Comparison of ENCODE assay signal across 8 cellular contexts in genomic region chr9:133120343-133121199, GRCh38. TPM values are rescaled to one million over a fixed set of nuclear protein-coding genes. Genes with fewer than 3 reads are reported as not detected.
DNase-seq lines count a peak whose midpoint lies in the region; ATAC-seq and TF ChIP-seq lines count a peak whose summit lies in the region.

No MANE protein-coding gene starts in this region.

- TF ChIP-seq POLR2A in Raji (IDR thresholded peaks at IDR 0.05; ENCODE audit: insufficient read depth, low read depth, low read length), result 0 out of 2 replicates have a peak, but pooled peaks have one; percentile 43
- no peak for TF ChIP-seq POLR2A in esophagus muscularis mucosa (IDR thresholded peaks at IDR 0.05; ENCODE audit: low read depth)

- ATAC-seq in GM18909 (IDR thresholded peaks at IDR 0.05; ENCODE audit: poor library complexity, unreplicated experiment), result no peak

- peaks cover 11% of the 10 kb centered on the region for H3K27me3 ChIP-seq in H7 (ENCODE audit: control insufficient read depth, insufficient read depth, low read length)
- no peaks in the 10 kb centered on the region for H3K27me3 ChIP-seq in esophagus muscularis mucosa

- H3K27ac ChIP-seq in esophagus muscularis mucosa (replicated peaks in 1 of 4), result peak overlapping the region; percentile 88 to 93 (median 90)

- no peaks in the 10 kb centered on the region for H3K36me3 Mint-ChIP-seq in osteocyte (ENCODE audit: unreplicated experiment)

- DNase-seq in COR-L47 (lab: John Stamatoyannopoulos, UW) (peak; percentile 34), H7 (peak; percentile 86), esophagus muscularis mucosa (ENCODE audit: extremely low spot score) (no peak), osteocyte (ENCODE audit: extremely low spot score, unreplicated experiment) (no peak), NOMO-1 treated with DMSO at 0.1 percent for 48 hours (lab: John Stamatoyannopoulos, UW; ENCODE audit: unreplicated experiment) (no peak), germinal center (ENCODE audit: low spot score) (no peak)

- intact Hi-C loops in esophagus muscularis mucosa (cut with DNase I), result no loop called here

- 0% methylated on average over 8 of the region's 71 CpGs for WGBS in esophagus muscularis mucosa

- peak overlapping the region; percentile 74 for H3K4me3 Mint-ChIP-seq in osteocyte (ENCODE audit: unreplicated experiment)

- H3K4me3 ChIP-seq in H7 (ENCODE audit: insufficient read depth, low read depth, low read length), result peak overlapping the region; percentile 62
- peak overlapping the region; percentile 73 to 88 (median 80) for H3K4me3 ChIP-seq in esophagus muscularis mucosa

- peaks cover 66% of the 10 kb centered on the region for H3K4me1 Mint-ChIP-seq in osteocyte (ENCODE audit: unreplicated experiment)

- H3K9me3 ChIP-seq in esophagus muscularis mucosa, result no peaks in the 10 kb centered on the region

- no peaks in the 10 kb centered on the region for H3K36me3 ChIP-seq in H7 (replicated peaks; ENCODE audit: control insufficient read depth, insufficient read depth, low read length)
- no peaks in the 10 kb centered on the region for H3K36me3 ChIP-seq in esophagus muscularis mucosa

- H3K27ac Mint-ChIP-seq in osteocyte (ENCODE audit: unreplicated experiment), result peak overlapping the region; percentile 41

- H3K27me3 Mint-ChIP-seq in osteocyte (ENCODE audit: unreplicated experiment), result no peaks in the 10 kb centered on the region

- no peaks in the 10 kb centered on the region for H3K9me3 Mint-ChIP-seq in osteocyte (ENCODE audit: unreplicated experiment)

- TF ChIP-seq EP300 in esophagus muscularis mucosa (IDR thresholded peaks at IDR 0.05), result no peak

- H3K4me1 ChIP-seq in esophagus muscularis mucosa, result peaks cover 77 to 88% (median 81%) of the 10 kb centered on the region in 4 donors

- TF ChIP-seq CTCF in esophagus muscularis mucosa (IDR thresholded peaks at IDR 0.05), result no peak
- TF ChIP-seq CTCF in osteocyte (IDR thresholded peaks at IDR 0.05), result no peak

RNA-seq across cellular contexts. Expression of gene RALGDS, which starts 0.5 kb away (rescaled TPM):
- total RNA-seq in H7 (2014; rRNA removed; shearing (Covaris generic)), result 24.4 and 24.6 TPM in 2 replicates
- total RNA-seq in esophagus muscularis mucosa, result 10 to 100 TPM; 48.6 to 67.4 (median 54.8) TPM
- 35.1 and 38.4 TPM in 2 replicates for total RNA-seq in osteocyte

RNA-seq across cellular contexts. Expression of gene GBGT1, which starts 43.1 kb away (rescaled TPM):
- total RNA-seq in H7 (2014; rRNA removed; shearing (Covaris generic)), result 6.8 and 7.5 TPM in 2 replicates
- total RNA-seq in esophagus muscularis mucosa (10 to 100 TPM; 15.9 to 19.1 (median 17.5) TPM), osteocyte (3.1 and 4.1 TPM in 2 replicates)

RNA-seq across cellular contexts. Expression of gene CEL, which starts 58.8 kb away (rescaled TPM):
- 0.87 and 1.7 TPM in 2 replicates for total RNA-seq in H7 (2014; rRNA removed; shearing (Covaris generic))
- total RNA-seq in esophagus muscularis mucosa (under 1 TPM; 0.17 to 0.42 (median 0.21) TPM), osteocyte (1.3 and 1.9 TPM in 2 replicates)

Comparison
In these comparisons a context has a peak if more than half of its experiments do, and no peak if none do; other contexts are left out.
1. DNase-seq: peak in COR-L47 (single experiment) and H7 (single experiment); none in esophagus muscularis mucosa (single experiment), osteocyte (single experiment), NOMO-1 treated with DMSO at 0.1 percent for 48 hours (single experiment) and germinal center (single experiment).